In the genomic region with DNA sequence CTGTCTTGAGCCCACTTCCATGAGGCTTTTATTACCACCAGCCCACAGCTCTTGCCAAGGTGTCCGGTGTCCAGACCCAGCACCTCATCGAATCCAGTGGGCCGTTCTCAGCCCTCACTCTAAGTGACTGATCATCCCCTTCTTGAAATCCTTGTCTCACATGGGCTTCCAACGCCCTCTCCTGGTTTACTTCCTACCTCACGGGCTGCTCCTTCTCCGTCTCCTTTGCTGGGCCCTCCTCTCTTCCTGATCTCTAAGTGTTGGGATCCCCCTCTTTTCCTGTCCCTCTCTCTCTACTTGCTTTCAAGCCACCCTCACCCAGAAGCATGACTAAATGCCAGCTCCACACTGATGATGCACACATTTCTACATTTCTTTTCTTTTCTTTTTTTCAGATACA, we compare ENCODE assay signal across 12 cellular contexts. TPM values are rescaled to one million over a fixed set of nuclear protein-coding genes. Genes with fewer than 3 reads are reported as not detected.
DNase-seq lines count a peak whose midpoint lies in the region; ATAC-seq and TF ChIP-seq lines count a peak whose summit lies in the region.
"Had no signal": no experiment of that assay in that cellular context is flagged by ENCODE, and none has a peak within 500 bp of the region (broad histone marks: within the 10 kb centered on the region; RNA-seq: fewer than 3 reads in every experiment).

No MANE protein-coding gene starts in this region.

- H3K27me3 ChIP-seq in prostate gland (replicated peaks; ENCODE audit: insufficient read depth) = no peaks in the 10 kb centered on the region
- no peaks in the 10 kb centered on the region for H3K27me3 ChIP-seq in Peyer's patch

- no peak for ATAC-seq in activated CD8-positive, alpha-beta T cell treated with anti-CD3 and anti-CD28 coated beads, Interleukin-2, amount 10 ng/mL, durations not matched to agents 7 days and 5 days

- no peak for TF ChIP-seq POLR2A in prostate gland (IDR thresholded peaks at IDR 0.05)
- TF ChIP-seq POLR2A in Peyer's patch (IDR thresholded peaks at IDR 0.05) = no peak

- H3K36me3 ChIP-seq in prostate gland = no peaks in the 10 kb centered on the region
- H3K36me3 ChIP-seq in Peyer's patch = no peaks in the 10 kb centered on the region
- H3K36me3 ChIP-seq: BLaER1 treated with 17β-estradiol and CSF1 and Interleukin-3, amounts not matched to agents 10 nM and 100 nM; left ventricle myocardium inferior; sigmoid colon had no signal

- H3K4me3 Mint-ChIP-seq in osteocyte (ENCODE audit: unreplicated experiment) = no peak overlapping the region
- no peak overlapping the region for H3K4me3 Mint-ChIP-seq in activated CD8-positive, alpha-beta T cell treated with anti-CD3 and anti-CD28 coated beads, Interleukin-2, amount 10 ng/mL, durations not matched to agents 7 days and 5 days
- H3K4me3 Mint-ChIP-seq: central memory CD8-positive, alpha-beta T cell had no signal

- DNase-seq in NCI-H748 (lab: John Stamatoyannopoulos, UW; ENCODE audit: unreplicated experiment) (peak; percentile 13), NCI-H748 treated with DMSO at 0.1 percent for 48 hours (lab: John Stamatoyannopoulos, UW) (no peak), NCI-H82 treated with DMSO at 0.1 percent for 48 hours (lab: John Stamatoyannopoulos, UW; ENCODE audit: unreplicated experiment) (peak; percentile 70), dermis blood vessel endothelial cell (peak; percentile 41), osteocyte (ENCODE audit: extremely low spot score, unreplicated experiment) (no peak), prostate gland (ENCODE audit: low spot score) (no peak), Peyer's patch (no peak)
- DNase-seq in activated CD8-positive, alpha-beta T cell treated with anti-CD3 and anti-CD28 coated beads, Interleukin-2, amount 10 ng/mL, durations not matched to agents 7 days and 5 days = no peak
- DNase-seq: left ventricle myocardium inferior, sigmoid colon had no signal

- POLR2A ChIA-PET in activated CD8-positive, alpha-beta T cell treated with anti-CD3 and anti-CD28 coated beads, Interleukin-2, amount 10 ng/mL, durations not matched to agents 7 days and 5 days (lab: Charles Lee) = no interaction called here

- H3K36me3 Mint-ChIP-seq in osteocyte (ENCODE audit: unreplicated experiment) = no peaks in the 10 kb centered on the region
- no peaks in the 10 kb centered on the region for H3K36me3 Mint-ChIP-seq in activated CD8-positive, alpha-beta T cell treated with anti-CD3 and anti-CD28 coated beads, Interleukin-2, amount 10 ng/mL, durations not matched to agents 7 days and 5 days (ENCODE audit: low read depth)

- intact Hi-C loops in prostate gland (cut with DNase I) = no loop called here

- H3K4me3 ChIP-seq in prostate gland (no peak overlapping the region), Peyer's patch (no peak overlapping the region)
- H3K4me3 ChIP-seq: BLaER1 treated with 17β-estradiol and CSF1 and Interleukin-3, amounts not matched to agents 10 nM and 100 nM; left ventricle myocardium inferior; sigmoid colon had no signal

- no peak overlapping the region for H3K27ac Mint-ChIP-seq in osteocyte (ENCODE audit: unreplicated experiment)
- no peak overlapping the region for H3K27ac Mint-ChIP-seq in activated CD8-positive, alpha-beta T cell treated with anti-CD3 and anti-CD28 coated beads, Interleukin-2, amount 10 ng/mL, durations not matched to agents 7 days and 5 days

- H3K27me3 Mint-ChIP-seq in osteocyte (ENCODE audit: unreplicated experiment) = peaks cover 66% of the 10 kb centered on the region
- H3K27me3 Mint-ChIP-seq in activated CD8-positive, alpha-beta T cell treated with anti-CD3 and anti-CD28 coated beads, Interleukin-2, amount 10 ng/mL, durations not matched to agents 7 days and 5 days (ENCODE audit: low read depth) = peaks cover 32% of the 10 kb centered on the region

- CTCF ChIA-PET in activated CD8-positive, alpha-beta T cell treated with anti-CD3 and anti-CD28 coated beads, Interleukin-2, amount 10 ng/mL, durations not matched to agents 7 days and 5 days (lab: Charles Lee) = interaction anchor here (1.0 to 3.3 kb wide), 3 partner anchors 25 to 86 kb away, joined by 3 to 23 read pairs (median 21); no protein-coding TSS in a partner anchor

- H3K27ac ChIP-seq in prostate gland (no peak overlapping the region), Peyer's patch (no peak overlapping the region)
- H3K27ac ChIP-seq: BLaER1 treated with 17β-estradiol and CSF1 and Interleukin-3, amounts not matched to agents 10 nM and 100 nM; left ventricle myocardium inferior; sigmoid colon had no signal

- H3K9me3 ChIP-seq in prostate gland (no peaks in the 10 kb centered on the region), Peyer's patch (no peaks in the 10 kb centered on the region)
- H3K9me3 ChIP-seq: left ventricle myocardium inferior, sigmoid colon had no signal

- TF ChIP-seq CTCF in osteocyte (IDR thresholded peaks at IDR 0.05) = peak; percentile 26
- no peak for TF ChIP-seq CTCF in prostate gland (IDR thresholded peaks at IDR 0.05)
- no peak for TF ChIP-seq CTCF in Peyer's patch (IDR thresholded peaks at IDR 0.05)

- WGBS in prostate gland = 26% methylated on average over 6 of the region's 6 CpGs

- H3K4me1 ChIP-seq in prostate gland (replicated peaks) (no peaks in the 10 kb centered on the region), Peyer's patch (peaks cover 0 to 6% (median 0%) of the 10 kb centered on the region in 4 donors)
- H3K4me1 ChIP-seq: left ventricle myocardium inferior had no signal

- H3K4me1 Mint-ChIP-seq in osteocyte (ENCODE audit: unreplicated experiment) = peaks cover 2% of the 10 kb centered on the region
- H3K4me1 Mint-ChIP-seq in activated CD8-positive, alpha-beta T cell treated with anti-CD3 and anti-CD28 coated beads, Interleukin-2, amount 10 ng/mL, durations not matched to agents 7 days and 5 days (ENCODE audit: low read depth) = peaks cover 6% of the 10 kb centered on the region

- H3K9me3 Mint-ChIP-seq in osteocyte (ENCODE audit: unreplicated experiment) = no peaks in the 10 kb centered on the region
- H3K9me3 Mint-ChIP-seq in activated CD8-positive, alpha-beta T cell treated with anti-CD3 and anti-CD28 coated beads, Interleukin-2, amount 10 ng/mL, durations not matched to agents 7 days and 5 days (ENCODE audit: insufficient read depth) = no peaks in the 10 kb centered on the region
- H3K9me3 Mint-ChIP-seq: central memory CD8-positive, alpha-beta T cell had no signal

RNA-seq across cellular contexts. Expression of a gene that starts 9.0 kb away (rescaled TPM):
- total RNA-seq in dermis blood vessel endothelial cell (not detected in 2 replicates), osteocyte (not detected in 2 replicates), prostate gland (under 1 TPM in 1 of 2 donors, not detected in 1; 0.85 TPM), Peyer's patch (1 to 10 TPM in 1 of 4 donors, not detected in 3; 3.1 TPM)
- not detected for total RNA-seq in activated CD8-positive, alpha-beta T cell treated with anti-CD3 and anti-CD28 coated beads, Interleukin-2, amount 10 ng/mL, durations not matched to agents 7 days and 5 days
- total RNA-seq: left ventricle myocardium inferior, sigmoid colon had no signal

RNA-seq across cellular contexts. Expression of a gene that starts 21.6 kb away (rescaled TPM):
- total RNA-seq in dermis blood vessel endothelial cell (not detected in 2 replicates), osteocyte (not detected in 2 replicates), prostate gland (10 to 100 TPM in 1 of 2 donors, not detected in 1; 58.7 TPM), Peyer's patch (not detected)
- under 1 TPM; 0.73 to 0.76 TPM for total RNA-seq in activated CD8-positive, alpha-beta T cell treated with anti-CD3 and anti-CD28 coated beads, Interleukin-2, amount 10 ng/mL, durations not matched to agents 7 days and 5 days

RNA-seq across cellular contexts. Expression of a gene that starts 21.9 kb away (rescaled TPM):
- total RNA-seq in dermis blood vessel endothelial cell (552 and 641 TPM in 2 replicates), osteocyte (192 and 193 TPM in 2 replicates), prostate gland (100 to 1,000 TPM; 144 to 167 TPM), Peyer's patch (100 to 1,000 TPM in 3 of 4 donors, 10 to 100 TPM in 1; 63.9 to 148 (median 134) TPM)
- total RNA-seq in activated CD8-positive, alpha-beta T cell treated with anti-CD3 and anti-CD28 coated beads, Interleukin-2, amount 10 ng/mL, durations not matched to agents 7 days and 5 days = 100 to 1,000 TPM; 266 to 269 TPM

Comparison
In these comparisons a context has a peak if more than half of its experiments do, and no peak if none do; other contexts are left out.
1. DNase-seq: peak in NCI-H748 (single experiment), NCI-H82 treated with DMSO at 0.1 percent for 48 hours (single experiment) and dermis blood vessel endothelial cell (single experiment); none in NCI-H748 treated with DMSO at 0.1 percent for 48 hours (single experiment), osteocyte (single experiment), activated CD8-positive, alpha-beta T cell treated with anti-CD3 and anti-CD28 coated beads, Interleukin-2, amount 10 ng/mL, durations not matched to agents 7 days and 5 days (single experiment), prostate gland (single experiment) and Peyer's patch (0 of 3).